In the genomic region with DNA sequence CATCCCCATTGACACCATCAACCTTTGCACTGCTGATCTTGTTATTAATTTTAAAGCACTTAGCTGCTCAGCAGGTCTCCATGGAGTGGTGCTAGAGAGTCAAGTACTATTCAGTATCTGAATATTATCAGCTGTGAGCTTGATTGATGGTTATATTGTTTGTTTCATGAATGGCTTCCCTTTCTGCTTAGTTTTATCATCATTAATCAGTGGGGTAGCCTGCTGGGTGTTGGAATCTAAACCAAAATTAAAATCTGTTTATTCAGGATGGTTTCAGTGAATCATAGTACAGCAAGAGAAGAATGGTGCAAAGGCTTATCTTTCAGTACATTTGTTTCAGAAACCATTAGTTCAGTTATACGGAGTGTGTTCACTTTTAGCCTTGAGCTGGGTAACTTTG, we compare ENCODE assay signal across 8 cellular contexts. TPM values are rescaled to one million over a fixed set of nuclear protein-coding genes. Genes with fewer than 3 reads are reported as not detected.
A peak's percentile ranks its signal among the peaks of the same experiment; 100 is the strongest.
DNase-seq lines count a peak whose midpoint lies in the region; ATAC-seq, FAIRE-seq and TF ChIP-seq lines count a peak whose summit lies in the region.

No MANE protein-coding gene starts in this region.

- H4K20me1 ChIP-seq in OCI-LY7 (ENCODE audit: insufficient read depth, low read length), result no peaks in the 10 kb centered on the region

- CTCF ChIA-PET in OCI-LY7 (lab: Charles Lee; ENCODE audit: unreplicated experiment), result interaction anchor here (0.8 to 1.2 kb wide), 4 partner anchors 9 to 439 kb away, joined by 3 to 4 read pairs (median 3); no protein-coding TSS in a partner anchor

- H3K9me3 ChIP-seq in OCI-LY7 (ENCODE audit: low read length), result no peaks in the 10 kb centered on the region
- H3K9me3 ChIP-seq in tibial artery, result no peaks in the 10 kb centered on the region

- H3K27me3 ChIP-seq in tibial artery, result no peaks in the 10 kb centered on the region

- intact Hi-C loops in OCI-LY7 (cut with micrococcal nuclease; ENCODE audit: unreplicated experiment) (loop anchor here (2.0 kb wide), 1 partner anchor 72 kb away; no protein-coding TSS in a partner anchor), tibial artery (cut with DNase I; ENCODE audit: low total_unique reads) (no loop called here)

- H3K4me3 ChIP-seq in AG10803 (ENCODE audit: low read length) (no peak overlapping the region), OCI-LY7 (ENCODE audit: low read depth, low read length, poor library complexity, severe bottlenecking) (no peak overlapping the region), fibroblast of the aortic adventitia (ENCODE audit: low read depth, low read length) (no peak overlapping the region), tibial artery (no peak overlapping the region)

- no peaks in the 10 kb centered on the region for H3K79me2 ChIP-seq in OCI-LY7 (ENCODE audit: insufficient read depth, low read depth, low read length)

- no peak for DNase-seq in AG10803 (ENCODE audit: low read depth)
- DNase-seq in OCI-LY7 (ENCODE audit: low spot score), result peak; percentile 30
- peak; percentile 58 for DNase-seq in fibroblast of the aortic adventitia (ENCODE audit: low read depth)
- DNase-seq in tibial artery, result no peak
- DNase-seq in HTR-8/SVneo (ENCODE audit: insufficient read length, low spot score), result no peak

- H3K4me1 ChIP-seq in OCI-LY7 (ENCODE audit: insufficient read depth, low read length, poor library complexity, severe bottlenecking) (no peaks in the 10 kb centered on the region), tibial artery (no peaks in the 10 kb centered on the region)

- ATAC-seq in GM18520 (IDR thresholded peaks at IDR 0.05; ENCODE audit: unreplicated experiment) (peak; percentile 55), HG03521 (IDR thresholded peaks at IDR 0.05; ENCODE audit: unreplicated experiment) (peak; percentile 66), HG02840 (IDR thresholded peaks at IDR 0.05; ENCODE audit: low FRiP score, unreplicated experiment) (no peak)

- no peak overlapping the region for H3K4me2 ChIP-seq in OCI-LY7 (ENCODE audit: low read length)

- H3K9me2 ChIP-seq in OCI-LY7 (ENCODE audit: insufficient read depth, low read length), result no peaks in the 10 kb centered on the region

- H3K27ac ChIP-seq in OCI-LY7 (ENCODE audit: low read depth, low read length, poor library complexity, severe bottlenecking) (no peak overlapping the region), tibial artery (no peak overlapping the region)

- FAIRE-seq in HTR-8/SVneo (lab: Jason Lieb, UNC), result no peak

- TF ChIP-seq CTCF in AG10803 (conservative IDR thresholded peaks at IDR 0.05; ENCODE audit: low read length), result peak; percentile 55
- TF ChIP-seq CTCF in OCI-LY7 (conservative IDR thresholded peaks at IDR 0.05; ENCODE audit: low read length), result peak; percentile 75
- TF ChIP-seq CTCF in fibroblast of the aortic adventitia (IDR thresholded peaks at IDR 0.05; ENCODE audit: insufficient read depth, low read length), result peak; percentile 68
- peak; percentile 20 to 23 for TF ChIP-seq CTCF in tibial artery (IDR thresholded peaks at IDR 0.05)

- BruUV-seq in OCI-LY7 (replicated peaks; lab: Mats Ljungman, UMichigan), result no TSS peak

- H3K36me3 ChIP-seq in OCI-LY7 (ENCODE audit: insufficient read depth, low read length), result no peaks in the 10 kb centered on the region
- no peaks in the 10 kb centered on the region for H3K36me3 ChIP-seq in tibial artery

- no peak overlapping the region for H2AFZ ChIP-seq in OCI-LY7 (ENCODE audit: low read length)

- POLR2A ChIA-PET in OCI-LY7 (lab: Charles Lee), result interaction anchor here (0.6 to 3.8 kb wide), 3 partner anchors 9 to 518 kb away, joined by 4 to 20 read pairs (median 7); no protein-coding TSS in a partner anchor

RNA-seq across cellular contexts. Expression of gene SCEL, which starts 42.5 kb away (rescaled TPM):
- total RNA-seq in OCI-LY7 (2014; rRNA removed; shearing (Covaris generic)), result not detected in 2 replicates
- total RNA-seq in OCI-LY7 (2022) (not detected in 2 replicates), fibroblast of the aortic adventitia (ENCODE audit: low replicate concordance) (not detected in 2 replicates)

Comparison
In these comparisons a context has a peak if more than half of its experiments do, and no peak if none do; other contexts are left out.
1. DNase-seq: peak in OCI-LY7 (single experiment) and fibroblast of the aortic adventitia (single experiment); none in AG10803 (single experiment), tibial artery (0 of 2) and HTR-8/SVneo (single experiment).
2. CTCF ChIP-seq: peak in every context shown above with its lines; median percentile 75 in OCI-LY7; 68 in fibroblast of the aortic adventitia; 55 in AG10803; 22 in tibial artery.